2 cellular contexts compared by ENCODE assay signal in genomic region chr11:74462009-74462408, GRCh38.
TF ChIP-seq lines count a peak whose summit lies in the region.

No MANE protein-coding gene starts in this region.

TF ChIP-seq in IMR-90, 13 proteins besides CTCF, POLR2A, EP300 and RAD21:
- TF ChIP-seq MAZ (IDR thresholded peaks at IDR 0.05; ENCODE audit: borderline replicate concordance, low read depth, low read length) (peak; percentile 79; the same call in 1 of the 2 replicates), CEBPB (IDR thresholded peaks at IDR 0.05; ENCODE audit: low read depth, low read length) (peak; percentile 65), SMC3 (IDR thresholded peaks at IDR 0.05; ENCODE audit: low read depth, low read length) (no peak), RCOR1 (IDR thresholded peaks at IDR 0.05; ENCODE audit: insufficient replicate concordance, low read length) (no peak)
TF ChIP-seq in IMR-90: peak in this region for 2.

TF ChIP-seq in liver, 16 proteins besides CTCF, POLR2A, EP300 and RAD21:
- TF ChIP-seq SP1 (IDR thresholded peaks at IDR 0.05) = peak; percentile 64
- no peak for TF ChIP-seq FOXA2 (IDR thresholded peaks at IDR 0.05)
- TF ChIP-seq HNF4A (conservative IDR thresholded peaks at IDR 0.05) = peak in 1 of 2 donors; percentile 60
- TF ChIP-seq FOXA1 (IDR thresholded peaks at IDR 0.05) = no peak
- TF ChIP-seq TAF1 (conservative IDR thresholded peaks at IDR 0.05) = no peak
- peak; percentile 28 for TF ChIP-seq ATF3 (IDR thresholded peaks at IDR 0.05)
- TF ChIP-seq RXRA (IDR thresholded peaks at IDR 0.05) = peak; percentile 43 to 70
- TF ChIP-seq HNF4G (IDR thresholded peaks at IDR 0.05) = no peak
- TF ChIP-seq, protein P1, sequence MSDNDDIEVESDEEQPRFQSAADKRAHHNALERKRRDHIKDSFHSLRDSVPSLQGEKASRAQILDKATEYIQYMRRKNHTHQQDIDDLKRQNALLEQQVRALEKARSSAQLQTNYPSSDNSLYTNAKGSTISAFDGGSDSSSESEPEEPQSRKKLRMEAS (IDR thresholded peaks at IDR 0.05) = peak; percentile 17
- peak; percentile 30 to 62 for TF ChIP-seq GABPA (IDR thresholded peaks at IDR 0.05 in 1 of 2, conservative IDR thresholded peaks at IDR 0.05 in 1 of 2)
- no peak for TF ChIP-seq EGR1 (IDR thresholded peaks at IDR 0.05; ENCODE audit: low read depth in 2 of 2)
- peak in 1 of 2 donors; percentile 25 for TF ChIP-seq JUND (IDR thresholded peaks at IDR 0.05)
- TF ChIP-seq, protein P2, sequence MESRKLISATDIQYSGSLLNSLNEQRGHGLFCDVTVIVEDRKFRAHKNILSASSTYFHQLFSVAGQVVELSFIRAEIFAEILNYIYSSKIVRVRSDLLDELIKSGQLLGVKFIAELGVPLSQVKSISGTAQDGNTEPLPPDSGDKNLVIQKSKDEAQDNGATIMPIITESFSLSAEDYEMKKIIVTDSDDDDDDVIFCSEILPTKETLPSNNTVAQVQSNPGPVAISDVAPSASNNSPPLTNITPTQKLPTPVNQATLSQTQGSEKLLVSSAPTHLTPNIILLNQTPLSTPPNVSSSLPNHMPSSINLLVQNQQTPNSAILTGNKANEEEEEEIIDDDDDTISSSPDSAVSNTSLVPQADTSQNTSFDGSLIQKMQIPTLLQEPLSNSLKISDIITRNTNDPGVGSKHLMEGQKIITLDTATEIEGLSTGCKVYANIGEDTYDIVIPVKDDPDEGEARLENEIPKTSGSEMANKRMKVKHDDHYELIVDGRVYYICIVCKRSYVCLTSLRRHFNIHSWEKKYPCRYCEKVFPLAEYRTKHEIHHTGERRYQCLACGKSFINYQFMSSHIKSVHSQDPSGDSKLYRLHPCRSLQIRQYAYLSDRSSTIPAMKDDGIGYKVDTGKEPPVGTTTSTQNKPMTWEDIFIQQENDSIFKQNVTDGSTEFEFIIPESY (IDR thresholded peaks at IDR 0.05) = peak; percentile 24
- TF ChIP-seq NR2F2 (IDR thresholded peaks at IDR 0.05) = peak; percentile 61
- TF ChIP-seq REST (IDR thresholded peaks at IDR 0.05) = peak; percentile 59
- peak; percentile 44 for TF ChIP-seq YY1 (IDR thresholded peaks at IDR 0.05)
